1 cellular context compared by ENCODE assay signal in the genomic region with DNA sequence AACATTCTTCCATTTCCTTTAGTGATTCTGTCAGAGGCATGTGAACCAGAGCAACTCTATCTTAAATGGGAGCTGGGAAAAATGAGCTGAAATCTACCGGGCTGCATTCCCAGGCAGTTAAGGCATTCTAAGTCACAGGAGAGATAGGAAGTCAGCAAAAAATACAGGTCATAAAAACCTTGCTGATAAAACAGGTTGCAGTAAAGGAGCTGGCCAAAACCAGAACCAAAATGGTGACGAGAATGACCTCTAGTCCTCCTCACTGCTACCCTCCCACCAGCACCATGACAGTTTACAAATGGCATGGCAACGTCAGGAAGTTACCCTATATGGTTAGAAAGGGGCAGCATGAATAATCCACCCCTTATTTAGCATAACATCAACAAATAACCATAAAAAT.
A peak's percentile ranks its signal among the peaks of the same experiment; 100 is the strongest.
TF ChIP-seq lines count a peak whose summit lies in the region.

No MANE protein-coding gene starts in this region.

TF ChIP-seq in H1, 55 proteins besides CTCF, POLR2A, EP300 and RAD21:
- TF ChIP-seq SRF (IDR thresholded peaks at IDR 0.05; ENCODE audit: low read depth, low read length) (peak; percentile 57), NRF1 (IDR thresholded peaks at IDR 0.05; ENCODE audit: low read depth, low read length) (no peak)
